8 cellular contexts compared by ENCODE assay signal in genomic region chr7:152025937-152026890, GRCh38. TPM values are rescaled to one million over a fixed set of nuclear protein-coding genes. Genes with fewer than 3 reads are reported as not detected.
DNase-seq lines count a peak whose midpoint lies in the region; ATAC-seq, FAIRE-seq and TF ChIP-seq lines count a peak whose summit lies in the region.

No MANE protein-coding gene starts in this region.

- in situ Hi-C loops in gastrocnemius medialis (cut with MboI; ENCODE audit: low sequenced_read_pairs in 4 of 4), result no loop called here

- no peaks in the 10 kb centered on the region for H3K9me3 ChIP-seq in gastrocnemius medialis

- no peak for TF ChIP-seq CTCF in gastrocnemius medialis (IDR thresholded peaks at IDR 0.05 in 4 of 5, conservative IDR thresholded peaks at IDR 0.05 in 1 of 5)

- peak overlapping the region; percentile 69 to 92 (median 83) for H3K27ac ChIP-seq in gastrocnemius medialis

- DNase-seq in GM19239 (ENCODE audit: insufficient read length, low spot score), result peak; percentile 12
- peak; percentile 6 for DNase-seq in SW480 (ENCODE audit: low spot score)
- DNase-seq in fibroblast of peridontal ligament (ENCODE audit: extremely low read depth), result peak; percentile 11
- DNase-seq in gastrocnemius medialis, result no peak
- no peak for DNase-seq in SHP77 (lab: John Stamatoyannopoulos, UW)
- DNase-seq in NCI-H748 (lab: John Stamatoyannopoulos, UW; ENCODE audit: unreplicated experiment), result no peak
- DNase-seq in NCI-H2029 (lab: John Stamatoyannopoulos, UW), result no peak

- no peak for FAIRE-seq in GM19239 (lab: Jason Lieb, UNC)

- peaks cover 12 to 15% of the 10 kb centered on the region in 2 donors for H3K4me1 ChIP-seq in gastrocnemius medialis

- peaks cover 0 to 8% of the 10 kb centered on the region in 2 donors for H3K36me3 ChIP-seq in gastrocnemius medialis

- H3K27me3 ChIP-seq in gastrocnemius medialis, result no peaks in the 10 kb centered on the region

- peak overlapping the region; percentile 65 to 80 (median 74) for H3K4me3 ChIP-seq in gastrocnemius medialis

- ATAC-seq in gastrocnemius medialis, result peak in 1 of 2 donors; percentile 21
- no peak for ATAC-seq in HG03095 (IDR thresholded peaks at IDR 0.05; ENCODE audit: unreplicated experiment)

- intact Hi-C loops in gastrocnemius medialis (cut with DNase I; ENCODE audit: low total_unique reads), result loop anchor here (5.0 to 10.0 kb wide), 3 partner anchors 116 to 229 kb away; partner anchors contain the start of gene PRKAG2

- TF ChIP-seq POLR2A in gastrocnemius medialis (IDR thresholded peaks at IDR 0.05), result no peak

RNA-seq across cellular contexts. Expression of gene GALNT11, which starts 0.7 kb away (rescaled TPM):
- 10 to 100 TPM; 16.3 to 49.1 (median 20.1) TPM for total RNA-seq in gastrocnemius medialis

Comparison
In these comparisons a context has a peak if more than half of its experiments do, and no peak if none do; other contexts are left out.
1. DNase-seq: peak in GM19239 (single experiment), SW480 (single experiment) and fibroblast of peridontal ligament (single experiment); none in gastrocnemius medialis (0 of 2), SHP77 (0 of 2), NCI-H748 (single experiment) and NCI-H2029 (single experiment).